ENCODE assay signal across 8 cellular contexts in genomic region chr7:105003275-105003674, GRCh38. TPM values are rescaled to one million over a fixed set of nuclear protein-coding genes. Genes with fewer than 3 reads are reported as not detected.
A peak's percentile ranks its signal among the peaks of the same experiment; 100 is the strongest.
DNase-seq lines count a peak whose midpoint lies in the region; ATAC-seq and TF ChIP-seq lines count a peak whose summit lies in the region.

No MANE protein-coding gene starts in this region.

- peaks cover 88% of the 10 kb centered on the region for H3K4me1 Mint-ChIP-seq in activated T-cell treated with anti-CD3 and anti-CD28 coated beads, Interleukin-2, amount 50 U/mL, for 24 hours (ENCODE audit: low read depth)

- ATAC-seq in activated CD4-positive, CD25-positive, alpha-beta regulatory T cell treated with anti-CD3 and anti-CD28 coated beads, Interleukin-2, amount 50 U/mL, for 24 hours: peak; percentile 82 to 88
- ATAC-seq in sciatic nerve (peak; percentile 68), GM18861 (IDR thresholded peaks at IDR 0.05; ENCODE audit: unreplicated experiment) (no peak), HG02938 (IDR thresholded peaks at IDR 0.05; ENCODE audit: unreplicated experiment) (no peak)

- peak overlapping the region; percentile 22 for H3K4me3 ChIP-seq in fibroblast of villous mesenchyme (ENCODE audit: low read depth, low read length)

- peak overlapping the region; percentile 89 for H3K27ac Mint-ChIP-seq in activated T-cell treated with anti-CD3 and anti-CD28 coated beads, Interleukin-2, amount 50 U/mL, for 24 hours

- intact Hi-C loops in sciatic nerve (cut with DNase I): no loop called here

- peaks cover 87% of the 10 kb centered on the region for H3K36me3 Mint-ChIP-seq in activated T-cell treated with anti-CD3 and anti-CD28 coated beads, Interleukin-2, amount 50 U/mL, for 24 hours (ENCODE audit: low read depth)

- no peaks in the 10 kb centered on the region for H3K9me3 Mint-ChIP-seq in activated T-cell treated with anti-CD3 and anti-CD28 coated beads, Interleukin-2, amount 50 U/mL, for 24 hours

- no peaks in the 10 kb centered on the region for H3K27me3 Mint-ChIP-seq in activated T-cell treated with anti-CD3 and anti-CD28 coated beads, Interleukin-2, amount 50 U/mL, for 24 hours

- TF ChIP-seq CTCF in fibroblast of villous mesenchyme (IDR thresholded peaks at IDR 0.05; ENCODE audit: insufficient read depth, low read depth, low read length): no peak

- H3K4me3 Mint-ChIP-seq in activated T-cell treated with anti-CD3 and anti-CD28 coated beads, Interleukin-2, amount 50 U/mL, for 24 hours: peak overlapping the region; percentile 67

- DNase-seq in activated CD4-positive, CD25-positive, alpha-beta regulatory T cell (lab: John Stamatoyannopoulos, UW): no peak
- no peak for DNase-seq in activated T-cell treated with anti-CD3 and anti-CD28 coated beads, Interleukin-2, amount 50 U/mL, for 24 hours
- DNase-seq in fibroblast of villous mesenchyme (ENCODE audit: low read depth): peak; percentile 75
- DNase-seq in sciatic nerve (ENCODE audit: low spot score): no peak
- no peak for DNase-seq in DMS79 treated with DMSO at 0.1 percent for 48 hours (lab: John Stamatoyannopoulos, UW)

RNA-seq across cellular contexts. Expression of gene KMT2E, which starts 10.7 kb away (rescaled TPM):
- 110 and 112 TPM in 2 replicates for total RNA-seq in fibroblast of villous mesenchyme
- 161 TPM for total RNA-seq in sciatic nerve

Comparison
In these comparisons a context has a peak if more than half of its experiments do, and no peak if none do; other contexts are left out.
1. ATAC-seq: peak in activated CD4-positive, CD25-positive, alpha-beta regulatory T cell treated with anti-CD3 and anti-CD28 coated beads, Interleukin-2, amount 50 U/mL, for 24 hours (2 of 2) and sciatic nerve (single experiment); none in GM18861 (single experiment) and HG02938 (single experiment).